Comparison of ENCODE assay signal across 1 cellular context in the genomic region with DNA sequence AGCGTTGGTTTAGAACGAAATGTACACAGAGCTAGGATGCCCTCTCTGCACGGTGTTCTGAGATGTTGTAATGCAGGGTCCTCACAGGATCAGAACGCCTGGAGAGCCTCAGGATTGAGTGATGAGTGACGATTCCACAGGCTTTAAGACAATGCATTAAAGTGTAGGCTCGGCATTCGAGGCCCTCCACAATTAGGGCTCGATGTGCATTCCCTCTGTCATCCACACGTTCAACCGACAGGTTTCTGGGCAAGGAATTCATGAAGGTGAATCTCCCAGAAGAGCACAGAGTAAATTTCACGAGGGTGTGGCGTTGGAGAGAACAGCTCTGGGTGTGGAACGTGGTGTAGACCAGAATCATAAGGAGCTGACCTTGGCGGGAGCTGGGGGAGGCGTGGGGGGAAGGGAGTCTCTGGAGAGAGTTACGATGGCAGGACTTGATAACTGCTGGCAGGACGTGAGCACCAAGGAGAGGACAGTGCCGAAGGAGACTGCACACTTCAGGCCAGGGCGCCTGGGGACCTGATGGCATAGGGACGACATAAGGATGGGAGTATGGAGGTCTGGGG.
A peak's percentile ranks its signal among the peaks of the same experiment; 100 is the strongest.
TF ChIP-seq lines count a peak whose summit lies in the region.

No MANE protein-coding gene starts in this region.

TF ChIP-seq in K562, 482 proteins besides CTCF, POLR2A, EP300 and RAD21 (continued from another document and continues in another):
- TF ChIP-seq MYC (IDR thresholded peaks at IDR 0.05; ENCODE audit: low read depth, low read length) (0 out of 2 replicates have a peak, but pooled peaks have one; percentile 33), MYC (CRISPR knock-in tag; IDR thresholded peaks at IDR 0.05; ENCODE audit: borderline replicate concordance, low read depth) (no peak), CBFA2T3 (IDR thresholded peaks at IDR 0.05) (peak; percentile 32; the same call in 1 of the 2 replicates), CEBPB (tag; IDR thresholded peaks at IDR 0.05) (0 out of 2 replicates have a peak, but pooled peaks have one; percentile 10), HDAC1 (IDR thresholded peaks at IDR 0.05) (peak in 1 of 2 experiments; percentile 58; a peak in 1 of 4 replicates), ZEB2 (IDR thresholded peaks at IDR 0.05) (peak; percentile 45; the same call in 1 of the 2 replicates), TCFL5 (CRISPR knock-in tag; conservative IDR thresholded peaks at IDR 0.05) (no peak), NEUROD1 (IDR thresholded peaks at IDR 0.05; ENCODE audit: borderline replicate concordance, low read depth, low read length, partially characterized antibody) (peak; percentile 31), MBD2 (IDR thresholded peaks at IDR 0.05; ENCODE audit: borderline replicate concordance, low read depth) (no peak), TEAD4 (IDR thresholded peaks at IDR 0.05; ENCODE audit: low read length) (peak; percentile 37; the same call in 1 of the 2 replicates), TEAD4 (CRISPR knock-in tag; IDR thresholded peaks at IDR 0.05; ENCODE audit: borderline replicate concordance) (no peak), GABPA (tag; conservative IDR thresholded peaks at IDR 0.05; ENCODE audit: low read depth) (no peak), ATF7 (IDR thresholded peaks at IDR 0.05) (0 out of 2 replicates have a peak, but pooled peaks have one; percentile 13), ZFP30 (CRISPR knock-in tag; IDR thresholded peaks at IDR 0.05; ENCODE audit: borderline replicate concordance) (no peak), ATF1 (CRISPR knock-in tag; IDR thresholded peaks at IDR 0.05) (no peak), ATF1 (tag; IDR thresholded peaks at IDR 0.05) (0 out of 2 replicates have a peak, but pooled peaks have one; percentile 4), MED1 (CRISPR knock-in tag; IDR thresholded peaks at IDR 0.05; ENCODE audit: borderline replicate concordance) (no peak), GABPB1 (CRISPR knock-in tag; IDR thresholded peaks at IDR 0.05) (no peak), EHMT2 (IDR thresholded peaks at IDR 0.05) (peak; percentile 23; the same call in 1 of the 2 replicates), TEAD1 (CRISPR knock-in tag; IDR thresholded peaks at IDR 0.05) (0 out of 4 replicates have a peak, but pooled peaks of 1 of the 2 experiments have one; percentile 56), MTF1 (CRISPR knock-in tag; IDR thresholded peaks at IDR 0.05; ENCODE audit: borderline replicate concordance) (no peak), CREB1 (IDR thresholded peaks at IDR 0.05) (no peak), CREB1 (CRISPR knock-in tag; IDR thresholded peaks at IDR 0.05) (no peak; the same call in 1 of the 2 replicates), GATA2 (CRISPR knock-in tag; IDR thresholded peaks at IDR 0.05) (peak; percentile 52; the same call in 1 of the 2 replicates), NCOA6 (IDR thresholded peaks at IDR 0.05) (no peak), KLF6 (CRISPR knock-in tag; IDR thresholded peaks at IDR 0.05; ENCODE audit: borderline replicate concordance) (0 out of 2 replicates have a peak, but pooled peaks have one; percentile 19), PRPF4 (IDR thresholded peaks at IDR 0.05; ENCODE audit: insufficient read depth, low read depth, low read length, poor library complexity, severe bottlenecking) (no peak), SMAD4 (CRISPR knock-in tag; conservative IDR thresholded peaks at IDR 0.05) (peak; percentile 41; the same call in 1 of the 2 replicates), KAT7 (CRISPR knock-in tag; IDR thresholded peaks at IDR 0.05; ENCODE audit: borderline replicate concordance) (peak; percentile 30; the same call in 1 of the 2 replicates), RNF2 (IDR thresholded peaks at IDR 0.05) (peak; percentile 94; the same call in 1 of the 2 replicates), SRSF9 (IDR thresholded peaks at IDR 0.05; ENCODE audit: borderline replicate concordance, low read depth, low read length) (no peak), ARNT (IDR thresholded peaks at IDR 0.05) (peak in 1 of 2 experiments; percentile 45; a peak in 1 of 4 replicates), HEY1 (CRISPR knock-in tag; IDR thresholded peaks at IDR 0.05; ENCODE audit: borderline replicate concordance) (0 out of 2 replicates have a peak, but pooled peaks have one; percentile 5), ZNF263 (CRISPR knock-in tag; IDR thresholded peaks at IDR 0.05; ENCODE audit: borderline replicate concordance) (peak; percentile 12; the same call in 1 of the 2 replicates), KLF16 (IDR thresholded peaks at IDR 0.05) (peak; percentile 74), BRF1 (IDR thresholded peaks at IDR 0.05; ENCODE audit: borderline replicate concordance, extremely low read depth, insufficient read length) (no peak), ETV5 (CRISPR knock-in tag; IDR thresholded peaks at IDR 0.05; ENCODE audit: low read depth) (no peak), L3MBTL2 (IDR thresholded peaks at IDR 0.05) (peak; percentile 99), CSDE1 (IDR thresholded peaks at IDR 0.05) (0 out of 4 replicates have a peak, but pooled peaks of 1 of the 2 experiments have one; percentile 23), SOX6 (IDR thresholded peaks at IDR 0.05) (peak; percentile 45; the same call in 1 of the 2 replicates), NCOR1 (IDR thresholded peaks at IDR 0.05) (peak; percentile 58; the same call in 1 of the 2 replicates), ZNF324 (CRISPR knock-in tag; IDR thresholded peaks at IDR 0.05) (0 out of 2 replicates have a peak, but pooled peaks have one; percentile 5)
- TF ChIP-seq, protein P1, sequence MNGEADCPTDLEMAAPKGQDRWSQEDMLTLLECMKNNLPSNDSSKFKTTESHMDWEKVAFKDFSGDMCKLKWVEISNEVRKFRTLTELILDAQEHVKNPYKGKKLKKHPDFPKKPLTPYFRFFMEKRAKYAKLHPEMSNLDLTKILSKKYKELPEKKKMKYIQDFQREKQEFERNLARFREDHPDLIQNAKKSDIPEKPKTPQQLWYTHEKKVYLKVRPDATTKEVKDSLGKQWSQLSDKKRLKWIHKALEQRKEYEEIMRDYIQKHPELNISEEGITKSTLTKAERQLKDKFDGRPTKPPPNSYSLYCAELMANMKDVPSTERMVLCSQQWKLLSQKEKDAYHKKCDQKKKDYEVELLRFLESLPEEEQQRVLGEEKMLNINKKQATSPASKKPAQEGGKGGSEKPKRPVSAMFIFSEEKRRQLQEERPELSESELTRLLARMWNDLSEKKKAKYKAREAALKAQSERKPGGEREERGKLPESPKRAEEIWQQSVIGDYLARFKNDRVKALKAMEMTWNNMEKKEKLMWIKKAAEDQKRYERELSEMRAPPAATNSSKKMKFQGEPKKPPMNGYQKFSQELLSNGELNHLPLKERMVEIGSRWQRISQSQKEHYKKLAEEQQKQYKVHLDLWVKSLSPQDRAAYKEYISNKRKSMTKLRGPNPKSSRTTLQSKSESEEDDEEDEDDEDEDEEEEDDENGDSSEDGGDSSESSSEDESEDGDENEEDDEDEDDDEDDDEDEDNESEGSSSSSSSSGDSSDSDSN (IDR thresholded peaks at IDR 0.05; ENCODE audit: borderline replicate concordance in 1 of 2, low read depth in 2 of 2, low read length in 2 of 2), result 0 out of 4 replicates have a peak, but pooled peaks of 1 of the 2 experiments have one; percentile 31
- TF ChIP-seq, protein P2, sequence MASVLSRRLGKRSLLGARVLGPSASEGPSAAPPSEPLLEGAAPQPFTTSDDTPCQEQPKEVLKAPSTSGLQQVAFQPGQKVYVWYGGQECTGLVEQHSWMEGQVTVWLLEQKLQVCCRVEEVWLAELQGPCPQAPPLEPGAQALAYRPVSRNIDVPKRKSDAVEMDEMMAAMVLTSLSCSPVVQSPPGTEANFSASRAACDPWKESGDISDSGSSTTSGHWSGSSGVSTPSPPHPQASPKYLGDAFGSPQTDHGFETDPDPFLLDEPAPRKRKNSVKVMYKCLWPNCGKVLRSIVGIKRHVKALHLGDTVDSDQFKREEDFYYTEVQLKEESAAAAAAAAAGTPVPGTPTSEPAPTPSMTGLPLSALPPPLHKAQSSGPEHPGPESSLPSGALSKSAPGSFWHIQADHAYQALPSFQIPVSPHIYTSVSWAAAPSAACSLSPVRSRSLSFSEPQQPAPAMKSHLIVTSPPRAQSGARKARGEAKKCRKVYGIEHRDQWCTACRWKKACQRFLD (CRISPR knock-in tag; IDR thresholded peaks at IDR 0.05), result peak; percentile 69; the same call in 1 of the 2 replicates
- TF ChIP-seq, protein P3, sequence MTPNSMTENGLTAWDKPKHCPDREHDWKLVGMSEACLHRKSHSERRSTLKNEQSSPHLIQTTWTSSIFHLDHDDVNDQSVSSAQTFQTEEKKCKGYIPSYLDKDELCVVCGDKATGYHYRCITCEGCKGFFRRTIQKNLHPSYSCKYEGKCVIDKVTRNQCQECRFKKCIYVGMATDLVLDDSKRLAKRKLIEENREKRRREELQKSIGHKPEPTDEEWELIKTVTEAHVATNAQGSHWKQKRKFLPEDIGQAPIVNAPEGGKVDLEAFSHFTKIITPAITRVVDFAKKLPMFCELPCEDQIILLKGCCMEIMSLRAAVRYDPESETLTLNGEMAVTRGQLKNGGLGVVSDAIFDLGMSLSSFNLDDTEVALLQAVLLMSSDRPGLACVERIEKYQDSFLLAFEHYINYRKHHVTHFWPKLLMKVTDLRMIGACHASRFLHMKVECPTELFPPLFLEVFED (CRISPR knock-in tag; conservative IDR thresholded peaks at IDR 0.05), result no peak
- TF ChIP-seq, protein P4, sequence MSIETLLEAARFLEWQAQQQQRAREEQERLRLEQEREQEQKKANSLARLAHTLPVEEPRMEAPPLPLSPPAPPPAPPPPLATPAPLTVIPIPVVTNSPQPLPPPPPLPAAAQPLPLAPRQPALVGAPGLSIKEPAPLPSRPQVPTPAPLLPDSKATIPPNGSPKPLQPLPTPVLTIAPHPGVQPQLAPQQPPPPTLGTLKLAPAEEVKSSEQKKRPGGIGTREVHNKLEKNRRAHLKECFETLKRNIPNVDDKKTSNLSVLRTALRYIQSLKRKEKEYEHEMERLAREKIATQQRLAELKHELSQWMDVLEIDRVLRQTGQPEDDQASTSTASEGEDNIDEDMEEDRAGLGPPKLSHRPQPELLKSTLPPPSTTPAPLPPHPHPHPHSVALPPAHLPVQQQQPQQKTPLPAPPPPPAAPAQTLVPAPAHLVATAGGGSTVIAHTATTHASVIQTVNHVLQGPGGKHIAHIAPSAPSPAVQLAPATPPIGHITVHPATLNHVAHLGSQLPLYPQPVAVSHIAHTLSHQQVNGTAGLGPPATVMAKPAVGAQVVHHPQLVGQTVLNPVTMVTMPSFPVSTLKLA (conservative IDR thresholded peaks at IDR 0.05), result peak in 1 of 2 experiments; percentile 53; a peak in 1 of 4 replicates
- TF ChIP-seq, protein P5, sequence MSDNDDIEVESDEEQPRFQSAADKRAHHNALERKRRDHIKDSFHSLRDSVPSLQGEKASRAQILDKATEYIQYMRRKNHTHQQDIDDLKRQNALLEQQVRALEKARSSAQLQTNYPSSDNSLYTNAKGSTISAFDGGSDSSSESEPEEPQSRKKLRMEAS (CRISPR knock-in tag; IDR thresholded peaks at IDR 0.05), result peak; percentile 51; the same call in 1 of the 2 replicates
- TF ChIP-seq, protein P6, sequence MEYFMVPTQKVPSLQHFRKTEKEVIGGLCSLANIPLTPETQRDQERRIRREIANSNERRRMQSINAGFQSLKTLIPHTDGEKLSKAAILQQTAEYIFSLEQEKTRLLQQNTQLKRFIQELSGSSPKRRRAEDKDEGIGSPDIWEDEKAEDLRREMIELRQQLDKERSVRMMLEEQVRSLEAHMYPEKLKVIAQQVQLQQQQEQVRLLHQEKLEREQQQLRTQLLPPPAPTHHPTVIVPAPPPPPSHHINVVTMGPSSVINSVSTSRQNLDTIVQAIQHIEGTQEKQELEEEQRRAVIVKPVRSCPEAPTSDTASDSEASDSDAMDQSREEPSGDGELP (CRISPR knock-in tag; IDR thresholded peaks at IDR 0.05; ENCODE audit: borderline replicate concordance), result 0 out of 2 replicates have a peak, but pooled peaks have one; percentile 30
- TF ChIP-seq, protein P7, sequence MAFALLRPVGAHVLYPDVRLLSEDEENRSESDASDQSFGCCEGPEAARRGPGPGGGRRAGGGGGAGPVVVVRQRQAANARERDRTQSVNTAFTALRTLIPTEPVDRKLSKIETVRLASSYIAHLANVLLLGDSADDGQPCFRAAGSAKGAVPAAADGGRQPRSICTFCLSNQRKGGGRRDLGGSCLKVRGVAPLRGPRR (CRISPR knock-in tag; IDR thresholded peaks at IDR 0.05), result no peak
- TF ChIP-seq, protein P8, sequence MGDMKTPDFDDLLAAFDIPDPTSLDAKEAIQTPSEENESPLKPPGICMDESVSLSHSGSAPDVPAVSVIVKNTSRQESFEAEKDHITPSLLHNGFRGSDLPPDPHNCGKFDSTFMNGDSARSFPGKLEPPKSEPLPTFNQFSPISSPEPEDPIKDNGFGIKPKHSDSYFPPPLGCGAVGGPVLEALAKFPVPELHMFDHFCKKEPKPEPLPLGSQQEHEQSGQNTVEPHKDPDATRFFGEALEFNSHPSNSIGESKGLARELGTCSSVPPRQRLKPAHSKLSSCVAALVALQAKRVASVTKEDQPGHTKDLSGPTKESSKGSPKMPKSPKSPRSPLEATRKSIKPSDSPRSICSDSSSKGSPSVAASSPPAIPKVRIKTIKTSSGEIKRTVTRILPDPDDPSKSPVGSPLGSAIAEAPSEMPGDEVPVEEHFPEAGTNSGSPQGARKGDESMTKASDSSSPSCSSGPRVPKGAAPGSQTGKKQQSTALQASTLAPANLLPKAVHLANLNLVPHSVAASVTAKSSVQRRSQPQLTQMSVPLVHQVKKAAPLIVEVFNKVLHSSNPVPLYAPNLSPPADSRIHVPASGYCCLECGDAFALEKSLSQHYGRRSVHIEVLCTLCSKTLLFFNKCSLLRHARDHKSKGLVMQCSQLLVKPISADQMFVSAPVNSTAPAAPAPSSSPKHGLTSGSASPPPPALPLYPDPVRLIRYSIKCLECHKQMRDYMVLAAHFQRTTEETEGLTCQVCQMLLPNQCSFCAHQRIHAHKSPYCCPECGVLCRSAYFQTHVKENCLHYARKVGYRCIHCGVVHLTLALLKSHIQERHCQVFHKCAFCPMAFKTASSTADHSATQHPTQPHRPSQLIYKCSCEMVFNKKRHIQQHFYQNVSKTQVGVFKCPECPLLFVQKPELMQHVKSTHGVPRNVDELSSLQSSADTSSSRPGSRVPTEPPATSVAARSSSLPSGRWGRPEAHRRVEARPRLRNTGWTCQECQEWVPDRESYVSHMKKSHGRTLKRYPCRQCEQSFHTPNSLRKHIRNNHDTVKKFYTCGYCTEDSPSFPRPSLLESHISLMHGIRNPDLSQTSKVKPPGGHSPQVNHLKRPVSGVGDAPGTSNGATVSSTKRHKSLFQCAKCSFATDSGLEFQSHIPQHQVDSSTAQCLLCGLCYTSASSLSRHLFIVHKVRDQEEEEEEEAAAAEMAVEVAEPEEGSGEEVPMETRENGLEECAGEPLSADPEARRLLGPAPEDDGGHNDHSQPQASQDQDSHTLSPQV (IDR thresholded peaks at IDR 0.05), result peak; percentile 57
- TF ChIP-seq, protein P9, sequence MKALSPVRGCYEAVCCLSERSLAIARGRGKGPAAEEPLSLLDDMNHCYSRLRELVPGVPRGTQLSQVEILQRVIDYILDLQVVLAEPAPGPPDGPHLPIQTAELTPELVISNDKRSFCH (CRISPR knock-in tag; IDR thresholded peaks at IDR 0.05), result no peak
- TF ChIP-seq, protein P9 (tag; IDR thresholded peaks at IDR 0.05), result no peak
